Comparison of ENCODE assay signal across 19 cellular contexts in genomic region chr5:43141211-43141610, GRCh38.
"Had no signal": no experiment of that assay in that cellular context is flagged by ENCODE, and none has a peak within 500 bp of the region (broad histone marks: within the 10 kb centered on the region; RNA-seq: fewer than 3 reads in every experiment).

No MANE protein-coding gene starts in this region.

- H3K4me3 ChIP-seq: cardiac muscle cell, left lung, prostate gland, skin epidermis, stomach, testis, upper lobe of left lung had no signal

- H3K27ac ChIP-seq: cardiac muscle cell, epithelial cell of prostate, left lung, prostate gland, skin epidermis, stomach, testis, upper lobe of left lung had no signal

- H3K9me3 ChIP-seq: left lung, prostate gland, stomach, testis, upper lobe of left lung had no signal

- DNase-seq: activated CD4-positive, alpha-beta T cell treated with anti-CD3 and anti-CD28 coated beads, Interleukin-2, amount 50 U/mL, for 1 hour; activated CD8-positive, alpha-beta memory T cell treated with anti-CD3 and anti-CD28 coated beads, Interleukin-2, amount 50 U/mL, for 4 hours; activated effector memory CD4-positive, alpha-beta T cell treated with Interleukin-2 at 50 U/mL for 16 hours; activated naive CD4-positive, alpha-beta T cell treated with anti-CD3 and anti-CD28 coated beads, Interleukin-2, amount 50 U/mL, for 16 hours; activated T-cell treated with anti-CD3 and anti-CD28 coated beads, Interleukin-2, amount 50 U/mL, for 48 hours; left lung; mammary epithelial cell; occipital lobe; right cardiac atrium; stimulated activated CD4-positive, alpha-beta T cell treated with anti-CD3 and anti-CD28 coated beads, Interleukin-15, amount 100 ng/mL, for 24 hours; stimulated activated CD4-positive, alpha-beta T cell treated with anti-CD3 and anti-CD28 coated beads, Interleukin-2, amount 100 ng/mL, for 48 hours; stomach; T-helper 1 cell; testis; upper lobe of left lung had no signal

- H3K4me1 ChIP-seq: prostate gland, testis, upper lobe of left lung had no signal

- H3K27me3 ChIP-seq: cardiac muscle cell, left lung, stomach, testis, upper lobe of left lung had no signal

- H3K36me3 ChIP-seq: prostate gland had no signal
